ENCODE assay signal across 8 cellular contexts in genomic region chr11:36622431-36623136, GRCh38. TPM values are rescaled to one million over a fixed set of nuclear protein-coding genes. Genes with fewer than 3 reads are reported as not detected.
DNase-seq lines count a peak whose midpoint lies in the region; ATAC-seq and TF ChIP-seq lines count a peak whose summit lies in the region.

No MANE protein-coding gene starts in this region.

- H3K9me2 ChIP-seq in Karpas-422 (replicated peaks; ENCODE audit: insufficient read depth, low read length): no peaks in the 10 kb centered on the region

- H3K9me3 ChIP-seq in Karpas-422 (ENCODE audit: low read length): no peaks in the 10 kb centered on the region

- intact Hi-C loops in Calu3 (cut with micrococcal nuclease; ENCODE audit: unreplicated experiment): loop anchor here (1.0 kb wide), 1 partner anchor 58 kb away; no protein-coding TSS in a partner anchor

- H3K4me3 Mint-ChIP-seq in Calu3 (ENCODE audit: low read depth, unreplicated experiment): no peak overlapping the region
- no peak overlapping the region for H3K4me3 Mint-ChIP-seq in glutamatergic neuron (ENCODE audit: unreplicated experiment)

- H3K4me1 Mint-ChIP-seq in Calu3 (ENCODE audit: low read depth, unreplicated experiment) (no peaks in the 10 kb centered on the region), glutamatergic neuron (ENCODE audit: low read depth, unreplicated experiment) (peaks cover 12% of the 10 kb centered on the region)

- no peaks in the 10 kb centered on the region for H3K79me2 ChIP-seq in Karpas-422 (ENCODE audit: low read length)

- H3K9me3 Mint-ChIP-seq in Calu3 (ENCODE audit: low read depth, unreplicated experiment) (no peaks in the 10 kb centered on the region), glutamatergic neuron (ENCODE audit: unreplicated experiment) (no peaks in the 10 kb centered on the region)

- CTCF ChIA-PET in Calu3 (lab: Charles Lee): no interaction called here

- no peaks in the 10 kb centered on the region for H4K20me1 ChIP-seq in Karpas-422 (ENCODE audit: insufficient read depth, low read depth, low read length)

- in situ Hi-C loops in astrocyte of the cerebellum (cut with HindIII; ENCODE audit: low sequenced_read_pairs): no loop called here

- H3K9ac ChIP-seq in Karpas-422 (ENCODE audit: low read length): no peak overlapping the region

- H3K4me2 ChIP-seq in Karpas-422 (ENCODE audit: low read depth, low read length, poor library complexity, severe bottlenecking): no peak overlapping the region

- no peak for ATAC-seq in HG03045 (IDR thresholded peaks at IDR 0.05; ENCODE audit: unreplicated experiment)

- H3K36me3 Mint-ChIP-seq in Calu3 (ENCODE audit: insufficient read depth, unreplicated experiment) (no peaks in the 10 kb centered on the region), glutamatergic neuron (ENCODE audit: unreplicated experiment) (no peaks in the 10 kb centered on the region)

- no peak overlapping the region for H2AFZ ChIP-seq in Karpas-422 (ENCODE audit: low read length)

- no TSS peak for BruUV-seq in Calu3 (replicated peaks; lab: Mats Ljungman, UMichigan)

- no peak overlapping the region for H3K27ac ChIP-seq in Karpas-422 (ENCODE audit: low read length)

- H3K27me3 Mint-ChIP-seq in Calu3 (ENCODE audit: unreplicated experiment) (no peaks in the 10 kb centered on the region), glutamatergic neuron (ENCODE audit: unreplicated experiment) (no peaks in the 10 kb centered on the region)

- TF ChIP-seq CTCF in Calu3 (IDR thresholded peaks at IDR 0.05; ENCODE audit: unreplicated experiment) (no peak), GM20000 (IDR thresholded peaks at IDR 0.05; ENCODE audit: extremely low read depth, missing control alignments) (no peak), astrocyte of the cerebellum (IDR thresholded peaks at IDR 0.05; ENCODE audit: low read depth, low read length, missing control alignments) (peak; percentile 60), glutamatergic neuron (IDR thresholded peaks at IDR 0.05; ENCODE audit: partially characterized antibody, unreplicated experiment) (no peak)

- no peaks in the 10 kb centered on the region for H3K27me3 ChIP-seq in Karpas-422 (ENCODE audit: low read length)

- DNase-seq in Calu3 (peak; percentile 6), GM20000 (ENCODE audit: low spot score) (peak; percentile 8), Karpas-422 (peak; percentile 70), astrocyte of the cerebellum (ENCODE audit: low read depth) (peak; percentile 13), lung microvascular endothelial cell (ENCODE audit: low read depth in 2 of 2) (peak; percentile 7 to 76), glutamatergic neuron (no peak), NCI-H187 (lab: John Stamatoyannopoulos, UW) (no peak)

- H3K4me3 ChIP-seq in Karpas-422 (ENCODE audit: low read length): no peak overlapping the region
- H3K4me3 ChIP-seq in astrocyte of the cerebellum (ENCODE audit: low read depth, low read length): no peak overlapping the region

- H3K4me1 ChIP-seq in Karpas-422 (ENCODE audit: low read length): peaks cover 27% of the 10 kb centered on the region

- H3K27ac Mint-ChIP-seq in Calu3 (ENCODE audit: unreplicated experiment) (no peak overlapping the region), glutamatergic neuron (ENCODE audit: unreplicated experiment) (no peak overlapping the region)

- no peaks in the 10 kb centered on the region for H3K36me3 ChIP-seq in Karpas-422 (ENCODE audit: insufficient read depth, low read length)

RNA-seq across cellular contexts. Expression of gene RAG2, which starts 24.5 kb away (rescaled TPM):
- total RNA-seq in Calu3 (2022): not detected in 2 replicates
- total RNA-seq in Karpas-422 (2014; rRNA removed; shearing (Covaris generic); ENCODE audit: low replicate concordance): not detected in 2 replicates
- not detected in 2 replicates for total RNA-seq in lung microvascular endothelial cell
- total RNA-seq in glutamatergic neuron (ENCODE audit: unreplicated experiment): not detected

RNA-seq across cellular contexts. Expression of gene IFTAP, which starts 28.3 kb away (rescaled TPM):
- total RNA-seq in Calu3 (2022) (15.5 and 17.1 TPM in 2 replicates), lung microvascular endothelial cell (19.8 and 27.0 TPM in 2 replicates), glutamatergic neuron (ENCODE audit: unreplicated experiment) (31.2 TPM)
- not detected in 2 replicates for total RNA-seq in Karpas-422 (2014; rRNA removed; shearing (Covaris generic); ENCODE audit: low replicate concordance)

RNA-seq across cellular contexts. Expression of gene RAG1, which starts 54.8 kb away (rescaled TPM):
- total RNA-seq in Calu3 (2022) (0.56 and 0.90 TPM in 2 replicates), lung microvascular endothelial cell (0.60 and 1.1 TPM in 2 replicates), glutamatergic neuron (ENCODE audit: unreplicated experiment) (0.39 TPM)
- 0.34 and 0.72 TPM in 2 replicates for total RNA-seq in Karpas-422 (2014; rRNA removed; shearing (Covaris generic); ENCODE audit: low replicate concordance)

Comparison
In these comparisons a context has a peak if more than half of its experiments do, and no peak if none do; other contexts are left out.
1. DNase-seq: peak in Calu3 (single experiment), GM20000 (single experiment), Karpas-422 (single experiment), astrocyte of the cerebellum (single experiment) and lung microvascular endothelial cell (2 of 2); none in glutamatergic neuron (single experiment) and NCI-H187 (0 of 2).
2. RNA of gene IFTAP, which starts 28.3 kb away (total RNA-seq): 31.2 TPM in glutamatergic neuron (single experiment), 19.8 to 27.0 TPM in lung microvascular endothelial cell and 15.5 to 17.1 TPM in Calu3; not detected in Karpas-422; every median in the first group is over 10 times any median in the second.